15 cellular contexts compared by ENCODE assay signal in genomic region chr15:31389576-31389975, GRCh38.
DNase-seq lines count a peak whose midpoint lies in the region; ATAC-seq and TF ChIP-seq lines count a peak whose summit lies in the region.
"Had no signal": no experiment of that assay in that cellular context is flagged by ENCODE, and none has a peak within 500 bp of the region (broad histone marks: within the 10 kb centered on the region; RNA-seq: fewer than 3 reads in every experiment).

No MANE protein-coding gene starts in this region.

- no peak for TF ChIP-seq POLR2A in lower leg skin (IDR thresholded peaks at IDR 0.05)

- WGBS in lower leg skin, 2 donors, result 98 to 100% methylated on average over 4 of the region's 4 CpGs

- intact Hi-C loops in Right ventricle myocardium superior (cut with DNase I) (no loop called here), lower leg skin (cut with DNase I; ENCODE audit: low total_unique reads) (no loop called here)
- intact Hi-C loops in activated T-helper 1 cell treated with anti-CD3 and anti-CD28 coated beads, Interleukin-12 subunit alpha, Interleukin-12 subunit beta, Interleukin-2, Interleukin-4 antibody, amounts not matched to agents 30 ng/mL and 10 ng/mL and 1 ng/mL, durations not matched to agents 14 hours and 24 hours and 36 hours (cut with micrococcal nuclease), result no loop called here

- peaks cover 4% of the 10 kb centered on the region for H3K9me3 Mint-ChIP-seq in activated T-helper 1 cell treated with anti-CD3 and anti-CD28 coated beads, Interleukin-12 subunit alpha, Interleukin-12 subunit beta, Interleukin-2, Interleukin-4 antibody, amounts not matched to agents 30 ng/mL and 10 ng/mL and 1 ng/mL, durations not matched to agents 14 hours and 24 hours and 36 hours
- H3K9me3 Mint-ChIP-seq in glutamatergic neuron (ENCODE audit: unreplicated experiment), result peaks cover 19% of the 10 kb centered on the region

- DNase-seq in right atrium auricular region (ENCODE audit: low spot score) (peak; percentile 40), Right ventricle myocardium superior (no peak), lower leg skin (ENCODE audit: low spot score in 2 of 2) (peak; percentile 11 to 73), glutamatergic neuron (no peak), GOT3 (lab: John Stamatoyannopoulos, UW) (no peak)
- DNase-seq in activated T-helper 1 cell treated with anti-CD3 and anti-CD28 coated beads, Interleukin-12 subunit alpha, Interleukin-12 subunit beta, Interleukin-2, Interleukin-4 antibody, amounts not matched to agents 30 ng/mL and 10 ng/mL and 1 ng/mL, durations not matched to agents 14 hours and 24 hours and 36 hours (ENCODE audit: low spot score), result no peak
- DNase-seq: kidney glomerular epithelial cell, mesendoderm, NCI-H1436 treated with DMSO at 0.1 percent for 48 hours, NCI-H2171 treated with DMSO at 0.1 percent for 48 hours, NCI-H748 treated with DMSO at 0.1 percent for 48 hours, SHP77 treated with DMSO at 0.1 percent for 48 hours had no signal

- peaks cover 11% of the 10 kb centered on the region for H3K36me3 Mint-ChIP-seq in activated T-helper 1 cell treated with anti-CD3 and anti-CD28 coated beads, Interleukin-12 subunit alpha, Interleukin-12 subunit beta, Interleukin-2, Interleukin-4 antibody, amounts not matched to agents 30 ng/mL and 10 ng/mL and 1 ng/mL, durations not matched to agents 14 hours and 24 hours and 36 hours (ENCODE audit: low read depth)
- H3K36me3 Mint-ChIP-seq in glutamatergic neuron (ENCODE audit: unreplicated experiment), result peaks cover 14% of the 10 kb centered on the region

- no peaks in the 10 kb centered on the region for H3K9me3 ChIP-seq in right atrium auricular region
- H3K9me3 ChIP-seq: breast epithelium had no signal

- TF ChIP-seq CTCF in right atrium auricular region (IDR thresholded peaks at IDR 0.05) (no peak), lower leg skin (IDR thresholded peaks at IDR 0.05) (no peak), glutamatergic neuron (IDR thresholded peaks at IDR 0.05; ENCODE audit: partially characterized antibody, unreplicated experiment) (no peak)

- H3K36me3 ChIP-seq in right atrium auricular region, result no peaks in the 10 kb centered on the region
- H3K36me3 ChIP-seq: breast epithelium had no signal

- H3K27me3 Mint-ChIP-seq in activated T-helper 1 cell treated with anti-CD3 and anti-CD28 coated beads, Interleukin-12 subunit alpha, Interleukin-12 subunit beta, Interleukin-2, Interleukin-4 antibody, amounts not matched to agents 30 ng/mL and 10 ng/mL and 1 ng/mL, durations not matched to agents 14 hours and 24 hours and 36 hours (ENCODE audit: insufficient read depth), result no peaks in the 10 kb centered on the region
- H3K27me3 Mint-ChIP-seq in glutamatergic neuron (ENCODE audit: unreplicated experiment), result peaks cover 8% of the 10 kb centered on the region

- no peaks in the 10 kb centered on the region for H3K27me3 ChIP-seq in right atrium auricular region
- H3K27me3 ChIP-seq: breast epithelium had no signal

- peak overlapping the region; percentile 66 for H3K27ac Mint-ChIP-seq in activated T-helper 1 cell treated with anti-CD3 and anti-CD28 coated beads, Interleukin-12 subunit alpha, Interleukin-12 subunit beta, Interleukin-2, Interleukin-4 antibody, amounts not matched to agents 30 ng/mL and 10 ng/mL and 1 ng/mL, durations not matched to agents 14 hours and 24 hours and 36 hours
- H3K27ac Mint-ChIP-seq in glutamatergic neuron (ENCODE audit: unreplicated experiment), result no peak overlapping the region
- H3K27ac Mint-ChIP-seq: progenitor cell of endocrine pancreas had no signal

- peak overlapping the region; percentile 99 to 100 for H3K27ac ChIP-seq in right atrium auricular region
- H3K27ac ChIP-seq: breast epithelium had no signal

- no peak for ATAC-seq in Right ventricle myocardium superior (ENCODE audit: poor library complexity)
- no peak for ATAC-seq in HG03196 (IDR thresholded peaks at IDR 0.05; ENCODE audit: unreplicated experiment)

- peak overlapping the region; percentile 61 for H3K4me3 Mint-ChIP-seq in activated T-helper 1 cell treated with anti-CD3 and anti-CD28 coated beads, Interleukin-12 subunit alpha, Interleukin-12 subunit beta, Interleukin-2, Interleukin-4 antibody, amounts not matched to agents 30 ng/mL and 10 ng/mL and 1 ng/mL, durations not matched to agents 14 hours and 24 hours and 36 hours
- H3K4me3 Mint-ChIP-seq in glutamatergic neuron (ENCODE audit: unreplicated experiment), result no peak overlapping the region

- H3K4me1 ChIP-seq in right atrium auricular region, result peaks cover 0 to 36% of the 10 kb centered on the region in 2 donors
- H3K4me1 ChIP-seq: breast epithelium had no signal

- peaks cover 60% of the 10 kb centered on the region for H3K4me1 Mint-ChIP-seq in activated T-helper 1 cell treated with anti-CD3 and anti-CD28 coated beads, Interleukin-12 subunit alpha, Interleukin-12 subunit beta, Interleukin-2, Interleukin-4 antibody, amounts not matched to agents 30 ng/mL and 10 ng/mL and 1 ng/mL, durations not matched to agents 14 hours and 24 hours and 36 hours (ENCODE audit: low read depth)
- H3K4me1 Mint-ChIP-seq in glutamatergic neuron (ENCODE audit: low read depth, unreplicated experiment), result peaks cover 12% of the 10 kb centered on the region

- H3K4me3 ChIP-seq in right atrium auricular region, result no peak overlapping the region
- H3K4me3 ChIP-seq in lower leg skin (ENCODE audit: low read depth, poor library complexity, severe bottlenecking), result no peak overlapping the region
- H3K4me3 ChIP-seq: breast epithelium had no signal

Comparison
In these comparisons a context has a peak if more than half of its experiments do, and no peak if none do; other contexts are left out.
1. DNase-seq: peak in right atrium auricular region (single experiment) and lower leg skin (2 of 2); none in Right ventricle myocardium superior (single experiment), activated T-helper 1 cell treated with anti-CD3 and anti-CD28 coated beads, Interleukin-12 subunit alpha, Interleukin-12 subunit beta, Interleukin-2, Interleukin-4 antibody, amounts not matched to agents 30 ng/mL and 10 ng/mL and 1 ng/mL, durations not matched to agents 14 hours and 24 hours and 36 hours (single experiment), glutamatergic neuron (single experiment) and GOT3 (single experiment).